In genomic region chr5:178305801-178306200, GRCh38 we compare ENCODE assay signal across 16 cellular contexts.
"Had no signal": no experiment of that assay in that cellular context is flagged by ENCODE, and none has a peak within 500 bp of the region (broad histone marks: within the 10 kb centered on the region; RNA-seq: fewer than 3 reads in every experiment).

No MANE protein-coding gene starts in this region.

- H3K36me3 Mint-ChIP-seq: T-cell had no signal

- H3K27ac Mint-ChIP-seq: activated CD8-positive, alpha-beta T cell treated with anti-CD3 and anti-CD28 coated beads, Interleukin-2, amount 10 ng/mL, durations not matched to agents 7 days and 5 days; activated T-helper 1 cell treated with anti-CD3 and anti-CD28 coated beads, Interleukin-12 subunit alpha, Interleukin-12 subunit beta, Interleukin-2, Interleukin-4 antibody, amounts not matched to agents 30 ng/mL and 10 ng/mL and 1 ng/mL, durations not matched to agents 14 hours and 24 hours and 36 hours; T-cell had no signal

- DNase-seq: activated CD4-positive, alpha-beta T cell treated with anti-CD3 and anti-CD28 coated beads for 4 hours; activated CD8-positive, alpha-beta memory T cell treated with anti-CD3 and anti-CD28 coated beads, Interleukin-2, amount 50 U/mL, for 48 hours; activated CD8-positive, alpha-beta T cell treated with anti-CD3 and anti-CD28 coated beads, Interleukin-2, amount 10 ng/mL, durations not matched to agents 7 days and 5 days; activated naive CD4-positive, alpha-beta T cell treated with anti-CD3 and anti-CD28 coated beads, Interleukin-2, amount 50 U/mL, for 16 hours; amygdala; brain microvascular endothelial cell; dermis blood vessel endothelial cell; hypothalamus; mesendoderm; stimulated activated CD4-positive, alpha-beta T cell treated with anti-CD3 and anti-CD28 coated beads, Interleukin-1b, Interleukin-23, amount 100 ng/mL, for 48 hours; stimulated activated naive CD4-positive, alpha-beta T cell treated with Interleukin-2 at 50 U/mL for 16 hours; T-cell; WERI-Rb-1 had no signal

- H3K36me3 ChIP-seq: brain microvascular endothelial cell, WERI-Rb-1 had no signal

- H3K9me3 Mint-ChIP-seq: activated T-helper 1 cell treated with anti-CD3 and anti-CD28 coated beads, Interleukin-12 subunit alpha, Interleukin-12 subunit beta, Interleukin-2, Interleukin-4 antibody, amounts not matched to agents 30 ng/mL and 10 ng/mL and 1 ng/mL, durations not matched to agents 14 hours and 24 hours and 36 hours had no signal

- ATAC-seq: activated CD8-positive, alpha-beta T cell treated with anti-CD3 and anti-CD28 coated beads, Interleukin-2, amount 10 ng/mL, durations not matched to agents 7 days and 5 days; left colon; T-cell had no signal

- H3K27me3 ChIP-seq: brain microvascular endothelial cell had no signal

- H3K4me1 Mint-ChIP-seq: T-cell had no signal

- H3K4me3 Mint-ChIP-seq: activated CD8-positive, alpha-beta T cell treated with anti-CD3 and anti-CD28 coated beads, Interleukin-2, amount 10 ng/mL, durations not matched to agents 7 days and 5 days; activated T-helper 1 cell treated with anti-CD3 and anti-CD28 coated beads, Interleukin-12 subunit alpha, Interleukin-12 subunit beta, Interleukin-2, Interleukin-4 antibody, amounts not matched to agents 30 ng/mL and 10 ng/mL and 1 ng/mL, durations not matched to agents 14 hours and 24 hours and 36 hours; T-cell had no signal

- H3K4me3 ChIP-seq: SK-N-MC had no signal

- H3K27ac ChIP-seq: brain microvascular endothelial cell, SK-N-MC, WERI-Rb-1 had no signal
